ENCODE assay signal across 14 cellular contexts in the genomic region with DNA sequence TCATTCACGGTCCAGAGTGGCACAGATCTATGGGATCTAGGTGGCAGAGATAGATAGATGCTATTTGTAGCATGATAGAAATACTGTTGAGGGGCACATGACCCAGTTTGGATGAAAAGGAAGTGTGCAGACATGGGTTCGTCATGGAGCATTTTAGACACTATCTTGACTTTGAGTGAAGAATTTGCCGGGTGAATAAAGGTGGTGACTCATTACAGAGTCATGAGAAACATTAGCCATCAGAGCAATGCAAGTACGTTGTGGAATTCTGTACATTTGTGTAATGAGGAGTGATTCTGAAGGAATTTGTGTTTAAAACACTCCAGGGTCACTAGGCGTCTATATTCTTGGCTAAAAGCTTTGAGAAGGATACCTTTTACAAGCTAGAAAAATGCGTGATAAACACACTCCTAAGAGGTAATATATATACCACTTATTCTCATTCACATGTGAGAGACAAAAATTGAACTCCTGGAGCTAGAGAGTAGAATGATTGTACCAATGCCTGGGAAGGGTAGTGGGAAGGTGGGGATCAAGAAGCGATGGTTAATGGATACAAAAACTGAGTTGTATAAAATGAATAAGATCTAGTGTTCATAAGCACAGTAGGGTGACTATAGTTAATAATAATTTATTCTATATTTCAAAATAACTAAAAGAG.
DNase-seq lines count a peak whose midpoint lies in the region; ATAC-seq and TF ChIP-seq lines count a peak whose summit lies in the region.
"Had no signal": no experiment of that assay in that cellular context is flagged by ENCODE, and none has a peak within 500 bp of the region (broad histone marks: within the 10 kb centered on the region; RNA-seq: fewer than 3 reads in every experiment).

No MANE protein-coding gene starts in this region.

- peak overlapping the region; percentile 62 for H3K27ac Mint-ChIP-seq in osteocyte (ENCODE audit: unreplicated experiment)
- H3K27ac Mint-ChIP-seq: brain had no signal

- no peaks in the 10 kb centered on the region for H4K20me1 ChIP-seq in fibroblast of lung (ENCODE audit: control insufficient read depth, extremely low read depth, insufficient read depth, low read length)

- peak overlapping the region; percentile 67 for H3K27ac ChIP-seq in fibroblast of lung (ENCODE audit: insufficient read depth, low read length)
- H3K27ac ChIP-seq: gastrocnemius medialis, right atrium auricular region had no signal

- no peak overlapping the region for H3K4me3 Mint-ChIP-seq in osteocyte (ENCODE audit: unreplicated experiment)
- H3K4me3 Mint-ChIP-seq: brain had no signal

- H3K4me1 Mint-ChIP-seq in osteocyte (ENCODE audit: unreplicated experiment), result peaks cover 36% of the 10 kb centered on the region

- DNase-seq in GM04503 (ENCODE audit: low read depth) (peak; percentile 45), RPMI7951 (ENCODE audit: low read depth) (peak; percentile 86), fibroblast of lung (ENCODE audit: low read depth in 2 of 2) (peak; percentile 71 to 96), osteocyte (ENCODE audit: extremely low spot score, unreplicated experiment) (no peak), NCI-H1694 (lab: John Stamatoyannopoulos, UW) (no peak), medulla oblongata (ENCODE audit: extremely low spot score) (no peak)
- DNase-seq in activated CD4-positive, alpha-beta T cell treated with anti-CD3 and anti-CD28 coated beads for 1 hour, result no peak
- DNase-seq: DMS 273 treated with DMSO at 0.1 percent for 48 hours, gastrocnemius medialis, NCI-H2029 treated with DMSO at 0.1 percent for 48 hours had no signal

- H3K4me3 ChIP-seq in fibroblast of lung (replicated peaks in 1 of 4; ENCODE audit: control extremely low read depth in 1 of 4, insufficient read depth in 1 of 4, low read depth in 3 of 4, low read length in 4 of 4), result no peak overlapping the region
- H3K4me3 ChIP-seq: gastrocnemius medialis, lung, right atrium auricular region had no signal

- no peaks in the 10 kb centered on the region for H3K27me3 ChIP-seq in fibroblast of lung (ENCODE audit: control insufficient read depth, insufficient read depth, low read length)
- H3K27me3 ChIP-seq: gastrocnemius medialis, right atrium auricular region had no signal

- H3K9ac ChIP-seq in fibroblast of lung (ENCODE audit: insufficient read depth, low read length), result no peak overlapping the region

- no peaks in the 10 kb centered on the region for H3K27me3 Mint-ChIP-seq in osteocyte (ENCODE audit: unreplicated experiment)

- H3K9me3 ChIP-seq in fibroblast of lung (ENCODE audit: control insufficient read depth, insufficient read depth, low read depth, low read length), result no peaks in the 10 kb centered on the region
- H3K9me3 ChIP-seq: gastrocnemius medialis, right atrium auricular region had no signal

- no peak overlapping the region for H2AFZ ChIP-seq in fibroblast of lung (ENCODE audit: low read length)

- H3K4me1 ChIP-seq in fibroblast of lung (ENCODE audit: control insufficient read depth, extremely low read depth, insufficient read depth, low read length), result peaks cover 6% of the 10 kb centered on the region
- H3K4me1 ChIP-seq: gastrocnemius medialis, right atrium auricular region had no signal

- peaks cover 3% of the 10 kb centered on the region for H3K36me3 Mint-ChIP-seq in osteocyte (ENCODE audit: unreplicated experiment)
- H3K36me3 Mint-ChIP-seq: brain had no signal

- TF ChIP-seq CTCF in fibroblast of lung (conservative IDR thresholded peaks at IDR 0.05 in 1 of 2, IDR thresholded peaks at IDR 0.05 in 1 of 2; ENCODE audit: low read depth in 1 of 2, low read length in 2 of 2) (no peak), osteocyte (IDR thresholded peaks at IDR 0.05) (no peak)

- no peaks in the 10 kb centered on the region for H3K79me2 ChIP-seq in fibroblast of lung (ENCODE audit: control insufficient read depth, insufficient read depth, low read length)

- peaks cover 11% of the 10 kb centered on the region for H3K9me3 Mint-ChIP-seq in osteocyte (ENCODE audit: unreplicated experiment)

- H3K36me3 ChIP-seq in fibroblast of lung (ENCODE audit: control insufficient read depth, insufficient read depth, low read length), result no peaks in the 10 kb centered on the region
- H3K36me3 ChIP-seq: gastrocnemius medialis, right atrium auricular region had no signal

- peak overlapping the region; percentile 23 for H3K4me2 ChIP-seq in fibroblast of lung (ENCODE audit: extremely low read depth, insufficient read depth, low read length)

- ATAC-seq in HG03175 (IDR thresholded peaks at IDR 0.05; ENCODE audit: unreplicated experiment), result no peak
- ATAC-seq: gastrocnemius medialis had no signal

Comparison
In these comparisons a context has a peak if more than half of its experiments do, and no peak if none do; other contexts are left out.
1. DNase-seq: peak in GM04503 (single experiment), RPMI7951 (single experiment) and fibroblast of lung (2 of 2); none in osteocyte (single experiment), NCI-H1694 (single experiment), medulla oblongata (single experiment) and activated CD4-positive, alpha-beta T cell treated with anti-CD3 and anti-CD28 coated beads for 1 hour (single experiment).